6 cellular contexts compared by ENCODE assay signal in the genomic region with DNA sequence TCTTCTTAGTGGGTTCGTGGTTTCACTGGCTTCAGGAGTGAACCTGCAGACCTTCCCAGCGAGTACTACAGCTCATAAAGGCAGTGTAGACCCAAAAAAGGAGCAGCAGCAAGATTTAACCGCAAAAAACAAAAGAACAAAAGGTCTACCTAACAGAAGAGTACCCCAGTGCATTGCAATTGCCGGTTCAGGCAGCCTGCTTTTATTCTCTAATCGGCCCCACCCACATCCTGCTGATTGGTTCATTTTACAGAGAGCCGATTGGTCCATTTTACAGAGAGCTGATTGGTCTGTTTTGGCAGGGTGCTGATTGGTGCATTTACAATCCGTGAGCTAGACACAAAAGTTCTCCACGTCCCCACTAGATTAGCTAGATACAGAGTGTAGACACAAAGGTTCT. TPM values are rescaled to one million over a fixed set of nuclear protein-coding genes. Genes with fewer than 3 reads are reported as not detected.
DNase-seq lines count a peak whose midpoint lies in the region; ATAC-seq and TF ChIP-seq lines count a peak whose summit lies in the region.

No MANE protein-coding gene starts in this region.

- H3K27ac ChIP-seq in DND-41 (ENCODE audit: low read length), result no peak overlapping the region

- no peak overlapping the region for H3K4me3 ChIP-seq in DND-41 (ENCODE audit: low read depth in 1 of 2, low read length in 2 of 2)

- ATAC-seq in DND-41 (ENCODE audit: insufficient read depth, low read depth) (no peak), HG03565 (IDR thresholded peaks at IDR 0.05; ENCODE audit: unreplicated experiment) (no peak), GM21423 (IDR thresholded peaks at IDR 0.05; ENCODE audit: unreplicated experiment) (no peak)

- no peaks in the 10 kb centered on the region for H3K27me3 ChIP-seq in DND-41 (ENCODE audit: insufficient read depth, low read length, poor library complexity)

- no peak overlapping the region for H3K4me2 ChIP-seq in DND-41 (ENCODE audit: insufficient read depth, low read length)

- H2AFZ ChIP-seq in DND-41 (ENCODE audit: low read depth, low read length), result no peak overlapping the region

- peaks cover 6% of the 10 kb centered on the region; the same call in 1 of the 2 replicates for H3K36me3 ChIP-seq in DND-41 (ENCODE audit: insufficient read depth, low read length)

- TF ChIP-seq CTCF in DND-41 (IDR thresholded peaks at IDR 0.05; ENCODE audit: borderline replicate concordance, extremely low read depth, low read length, poor library complexity, severe bottlenecking), result no peak

- H3K9ac ChIP-seq in DND-41 (ENCODE audit: low read depth, low read length), result no peak overlapping the region

- H4K20me1 ChIP-seq in DND-41 (ENCODE audit: insufficient read depth, low read length), result peaks cover 15% of the 10 kb centered on the region

- no peaks in the 10 kb centered on the region for H3K9me3 ChIP-seq in DND-41 (ENCODE audit: insufficient read depth, low read length, severe bottlenecking)

- H3K4me1 ChIP-seq in DND-41 (ENCODE audit: insufficient read depth, low read length), result peaks cover 47% of the 10 kb centered on the region

- DNase-seq in DND-41, result peak; percentile 82
- peak; percentile 9 for DNase-seq in RPMI7951 (ENCODE audit: low read depth)
- DNase-seq in erythroblast (lab: John Stamatoyannopoulos, UW), result peak; percentile 79 to 84
- DNase-seq in middle frontal gyrus (ENCODE audit: extremely low spot score, low spot score), result no peak

- peaks cover 44% of the 10 kb centered on the region for H3K79me2 ChIP-seq in DND-41 (ENCODE audit: insufficient read depth, low read length)

- TF ChIP-seq POLR2A in erythroblast (IDR thresholded peaks at IDR 0.05; ENCODE audit: low read length), result peak; percentile 57

RNA-seq across cellular contexts. Expression of a gene that starts 2.0 kb away (rescaled TPM):
- 10.6 and 14.3 TPM in 2 replicates for total RNA-seq in RPMI7951 (2014; rRNA removed; shearing (Covaris generic))

RNA-seq across cellular contexts. Expression of a gene that starts 4.5 kb away (rescaled TPM):
- total RNA-seq in RPMI7951 (2014; rRNA removed; shearing (Covaris generic)), result 8.8 and 23.7 TPM in 2 replicates

RNA-seq across cellular contexts. Expression of a gene that starts 22.8 kb away (rescaled TPM):
- total RNA-seq in RPMI7951 (2014; rRNA removed; shearing (Covaris generic)), result 25.4 and 26.4 TPM in 2 replicates

RNA-seq across cellular contexts. Expression of a gene that starts 31.2 kb away (rescaled TPM):
- total RNA-seq in RPMI7951 (2014; rRNA removed; shearing (Covaris generic)), result not detected in 2 replicates

RNA-seq across cellular contexts. Expression of a gene that starts 31.3 kb away (rescaled TPM):
- total RNA-seq in RPMI7951 (2014; rRNA removed; shearing (Covaris generic)), result 0.12 and 0.29 TPM in 2 replicates
